ENCODE assay signal across 1 cellular context in genomic region chr3:176352716-176353334, GRCh38.
TF ChIP-seq lines count a peak whose summit lies in the region.

No MANE protein-coding gene starts in this region.

TF ChIP-seq in K562, 482 proteins besides CTCF, POLR2A, EP300 and RAD21 (continued from another document and continues in another):
- TF ChIP-seq, protein P1, sequence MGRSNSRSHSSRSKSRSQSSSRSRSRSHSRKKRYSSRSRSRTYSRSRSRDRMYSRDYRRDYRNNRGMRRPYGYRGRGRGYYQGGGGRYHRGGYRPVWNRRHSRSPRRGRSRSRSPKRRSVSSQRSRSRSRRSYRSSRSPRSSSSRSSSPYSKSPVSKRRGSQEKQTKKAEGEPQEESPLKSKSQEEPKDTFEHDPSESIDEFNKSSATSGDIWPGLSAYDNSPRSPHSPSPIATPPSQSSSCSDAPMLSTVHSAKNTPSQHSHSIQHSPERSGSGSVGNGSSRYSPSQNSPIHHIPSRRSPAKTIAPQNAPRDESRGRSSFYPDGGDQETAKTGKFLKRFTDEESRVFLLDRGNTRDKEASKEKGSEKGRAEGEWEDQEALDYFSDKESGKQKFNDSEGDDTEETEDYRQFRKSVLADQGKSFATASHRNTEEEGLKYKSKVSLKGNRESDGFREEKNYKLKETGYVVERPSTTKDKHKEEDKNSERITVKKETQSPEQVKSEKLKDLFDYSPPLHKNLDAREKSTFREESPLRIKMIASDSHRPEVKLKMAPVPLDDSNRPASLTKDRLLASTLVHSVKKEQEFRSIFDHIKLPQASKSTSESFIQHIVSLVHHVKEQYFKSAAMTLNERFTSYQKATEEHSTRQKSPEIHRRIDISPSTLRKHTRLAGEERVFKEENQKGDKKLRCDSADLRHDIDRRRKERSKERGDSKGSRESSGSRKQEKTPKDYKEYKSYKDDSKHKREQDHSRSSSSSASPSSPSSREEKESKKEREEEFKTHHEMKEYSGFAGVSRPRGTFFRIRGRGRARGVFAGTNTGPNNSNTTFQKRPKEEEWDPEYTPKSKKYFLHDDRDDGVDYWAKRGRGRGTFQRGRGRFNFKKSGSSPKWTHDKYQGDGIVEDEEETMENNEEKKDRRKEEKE (IDR thresholded peaks at IDR 0.05; ENCODE audit: borderline replicate concordance in 1 of 2, control insufficient read depth in 1 of 2, low read depth in 2 of 2, low read length in 1 of 2): no peak
- TF ChIP-seq E4F1 (CRISPR knock-in tag; IDR thresholded peaks at IDR 0.05; ENCODE audit: borderline replicate concordance) (no peak), HBP1 (CRISPR knock-in tag; IDR thresholded peaks at IDR 0.05) (no peak), RBFOX2 (IDR thresholded peaks at IDR 0.05; ENCODE audit: low read depth, low read length) (no peak), MYNN (IDR thresholded peaks at IDR 0.05) (no peak), MYNN (CRISPR knock-in tag; IDR thresholded peaks at IDR 0.05) (no peak), THRAP3 (IDR thresholded peaks at IDR 0.05; ENCODE audit: borderline replicate concordance) (no peak), RREB1 (CRISPR knock-in tag; IDR thresholded peaks at IDR 0.05) (no peak), SMC3 (conservative IDR thresholded peaks at IDR 0.05; ENCODE audit: insufficient read depth, low read depth, low read length) (no peak), THRA (IDR thresholded peaks at IDR 0.05) (no peak), ZNF316 (IDR thresholded peaks at IDR 0.05) (peak; percentile 66), HDAC6 (IDR thresholded peaks at IDR 0.05; ENCODE audit: low read depth, low read length) (no peak), SNIP1 (IDR thresholded peaks at IDR 0.05; ENCODE audit: low read depth) (no peak), MAFG (tag; conservative IDR thresholded peaks at IDR 0.05) (peak; percentile 83), ZNF274 (IDR thresholded peaks at IDR 0.05; ENCODE audit: borderline replicate concordance, low read depth, low read length) (no peak), ZEB2 (IDR thresholded peaks at IDR 0.05) (no peak), NUFIP1 (IDR thresholded peaks at IDR 0.05; ENCODE audit: partially characterized antibody) (no peak), ZNF311 (CRISPR knock-in tag; IDR thresholded peaks at IDR 0.05) (no peak), NBN (IDR thresholded peaks at IDR 0.05; ENCODE audit: low read depth) (no peak), SP2 (IDR thresholded peaks at IDR 0.05; ENCODE audit: extremely low read depth, low read depth, low read length, poor library complexity, severe bottlenecking) (no peak), RUNX1 (IDR thresholded peaks at IDR 0.05; ENCODE audit: low read depth) (no peak), SUPT5H (IDR thresholded peaks at IDR 0.05) (no peak), ZNF696 (CRISPR knock-in tag; conservative IDR thresholded peaks at IDR 0.05) (no peak), MGA (IDR thresholded peaks at IDR 0.05) (no peak), TAF9B (IDR thresholded peaks at IDR 0.05; ENCODE audit: partially characterized antibody) (no peak), TAF1 (IDR thresholded peaks at IDR 0.05; ENCODE audit: control insufficient read depth, extremely low read depth, insufficient read depth, low read length, severe bottlenecking) (no peak), ERF (CRISPR knock-in tag; IDR thresholded peaks at IDR 0.05) (no peak)
